Comparison of ENCODE assay signal across 32 cellular contexts in genomic region chr10:70121281-70121949, GRCh38.
"Had no signal": no experiment of that assay in that cellular context is flagged by ENCODE, and none has a peak within 500 bp of the region (broad histone marks: within the 10 kb centered on the region; RNA-seq: fewer than 3 reads in every experiment).

No MANE protein-coding gene starts in this region.

- H3K36me3 Mint-ChIP-seq: activated naive CD4-positive, alpha-beta T cell treated with anti-CD3 and anti-CD28 coated beads, Interleukin-2, amount 10 ng/mL, durations not matched to agents 7 days and 5 days; activated naive CD4-positive, alpha-beta T cell treated with anti-CD3 and anti-CD28 coated beads, Interleukin-2, amount 50 U/mL, for 72 hours; brain had no signal

- ATAC-seq: activated naive CD4-positive, alpha-beta T cell treated with anti-CD3 and anti-CD28 coated beads, Interleukin-2, amount 50 U/mL, for 72 hours; activated T-cell treated with anti-CD3 and anti-CD28 coated beads, Interleukin-2, amount 50 U/mL, for 72 hours; effector memory CD8-positive, alpha-beta T cell; gastroesophageal sphincter; heart right ventricle; T-cell had no signal

- H3K9me3 Mint-ChIP-seq: activated CD4-positive, alpha-beta memory T cell treated with anti-CD3 and anti-CD28 coated beads, Interleukin-2, amount 10 ng/mL, durations not matched to agents 7 days and 5 days; activated CD4-positive, alpha-beta T cell treated with anti-CD3 and anti-CD28 coated beads, Interleukin-2, amount 10 ng/mL, durations not matched to agents 7 days and 5 days; activated naive CD4-positive, alpha-beta T cell treated with anti-CD3 and anti-CD28 coated beads, Interleukin-2, amount 10 ng/mL, durations not matched to agents 7 days and 5 days; activated naive CD4-positive, alpha-beta T cell treated with anti-CD3 and anti-CD28 coated beads, Interleukin-2, amount 50 U/mL, for 72 hours; activated naive CD8-positive, alpha-beta T cell treated with anti-CD3 and anti-CD28 coated beads, Interleukin-2, amount 10 ng/mL, durations not matched to agents 7 days and 5 days; activated T-cell treated with anti-CD3 and anti-CD28 coated beads, Interleukin-2, amount 50 U/mL, for 24 hours; activated T-cell treated with anti-CD3 and anti-CD28 coated beads, Interleukin-2, amount 50 U/mL, for 72 hours; brain; effector memory CD8-positive, alpha-beta T cell; T-cell; T-helper 1 cell treated with Interleukin-12 subunit alpha and Interleukin-12 subunit beta and Interleukin-4 antibody, amounts not matched to agents 30 μg/mL and 1 μg/mL, for 36 hours; T-helper 2 cell treated with Interferon-gamma antibody and Interleukin-4, amounts not matched to agents 5 μg/mL and 100 μg/mL, for 36 hours had no signal

- H3K4me3 ChIP-seq: ascending aorta, breast epithelium, cardiac muscle cell, esophagus squamous epithelium, gastroesophageal sphincter, heart right ventricle had no signal

- H3K4me3 Mint-ChIP-seq: activated CD4-positive, alpha-beta memory T cell treated with anti-CD3 and anti-CD28 coated beads, Interleukin-2, amount 10 ng/mL, durations not matched to agents 7 days and 5 days; activated CD4-positive, alpha-beta T cell treated with anti-CD3 and anti-CD28 coated beads, Interleukin-2, amount 10 ng/mL, durations not matched to agents 7 days and 5 days; activated naive CD4-positive, alpha-beta T cell treated with anti-CD3 and anti-CD28 coated beads, Interleukin-2, amount 10 ng/mL, durations not matched to agents 7 days and 5 days; activated naive CD8-positive, alpha-beta T cell treated with anti-CD3 and anti-CD28 coated beads, Interleukin-2, amount 10 ng/mL, durations not matched to agents 7 days and 5 days; activated T-cell treated with anti-CD3 and anti-CD28 coated beads, Interleukin-2, amount 50 U/mL, for 24 hours; activated T-cell treated with anti-CD3 and anti-CD28 coated beads, Interleukin-2, amount 50 U/mL, for 72 hours; brain; effector memory CD8-positive, alpha-beta T cell; T-cell; T-helper 1 cell treated with Interleukin-12 subunit alpha and Interleukin-12 subunit beta and Interleukin-4 antibody, amounts not matched to agents 30 μg/mL and 1 μg/mL, for 36 hours; T-helper 2 cell treated with Interferon-gamma antibody and Interleukin-4, amounts not matched to agents 5 μg/mL and 100 μg/mL, for 36 hours had no signal

- H3K27ac ChIP-seq: ascending aorta, cardiac muscle cell, gastroesophageal sphincter, heart right ventricle had no signal

- H3K9me3 ChIP-seq: ascending aorta, breast epithelium, esophagus squamous epithelium, gastroesophageal sphincter, heart right ventricle had no signal

- H3K27me3 Mint-ChIP-seq: activated CD4-positive, alpha-beta memory T cell treated with anti-CD3 and anti-CD28 coated beads, Interleukin-2, amount 10 ng/mL, durations not matched to agents 7 days and 5 days; activated CD4-positive, alpha-beta T cell treated with anti-CD3 and anti-CD28 coated beads, Interleukin-2, amount 10 ng/mL, durations not matched to agents 7 days and 5 days; activated naive CD8-positive, alpha-beta T cell treated with anti-CD3 and anti-CD28 coated beads, Interleukin-2, amount 10 ng/mL, durations not matched to agents 7 days and 5 days; activated T-cell treated with anti-CD3 and anti-CD28 coated beads, Interleukin-2, amount 50 U/mL, for 24 hours; brain; effector memory CD8-positive, alpha-beta T cell; T-cell had no signal

- H3K4me1 ChIP-seq: ascending aorta, breast epithelium had no signal

- H3K27ac Mint-ChIP-seq: activated CD4-positive, alpha-beta memory T cell treated with anti-CD3 and anti-CD28 coated beads, Interleukin-2, amount 10 ng/mL, durations not matched to agents 7 days and 5 days; activated CD4-positive, alpha-beta T cell treated with anti-CD3 and anti-CD28 coated beads, Interleukin-2, amount 10 ng/mL, durations not matched to agents 7 days and 5 days; activated naive CD4-positive, alpha-beta T cell treated with anti-CD3 and anti-CD28 coated beads, Interleukin-2, amount 10 ng/mL, durations not matched to agents 7 days and 5 days; activated naive CD8-positive, alpha-beta T cell treated with anti-CD3 and anti-CD28 coated beads, Interleukin-2, amount 10 ng/mL, durations not matched to agents 7 days and 5 days; activated T-cell treated with anti-CD3 and anti-CD28 coated beads, Interleukin-2, amount 50 U/mL, for 24 hours; activated T-cell treated with anti-CD3 and anti-CD28 coated beads, Interleukin-2, amount 50 U/mL, for 72 hours; brain; T-cell; T-helper 1 cell treated with Interleukin-12 subunit alpha and Interleukin-12 subunit beta and Interleukin-4 antibody, amounts not matched to agents 30 μg/mL and 1 μg/mL, for 36 hours; T-helper 2 cell treated with Interferon-gamma antibody and Interleukin-4, amounts not matched to agents 5 μg/mL and 100 μg/mL, for 36 hours had no signal

- H3K36me3 ChIP-seq: breast epithelium, cardiac muscle cell had no signal

- H3K4me1 Mint-ChIP-seq: activated naive CD4-positive, alpha-beta T cell treated with anti-CD3 and anti-CD28 coated beads, Interleukin-2, amount 10 ng/mL, durations not matched to agents 7 days and 5 days; brain had no signal

- H3K27me3 ChIP-seq: ascending aorta, breast epithelium, cardiac muscle cell, esophagus squamous epithelium, gastroesophageal sphincter, heart right ventricle had no signal

- DNase-seq: activated CD4-positive, alpha-beta memory T cell treated with anti-CD3 and anti-CD28 coated beads, Interleukin-2, amount 10 ng/mL, durations not matched to agents 7 days and 5 days; activated CD4-positive, alpha-beta T cell treated with anti-CD3 and anti-CD28 coated beads for 1 hour; activated CD4-positive, alpha-beta T cell treated with anti-CD3 and anti-CD28 coated beads for 4 hours; activated CD4-positive, alpha-beta T cell treated with anti-CD3 and anti-CD28 coated beads, Interleukin-2, amount 10 ng/mL, durations not matched to agents 7 days and 5 days; activated CD4-positive, alpha-beta T cell treated with anti-CD3 and anti-CD28 coated beads, Interleukin-2, amount 50 U/mL, for 4 hours; activated CD8-positive, alpha-beta memory T cell treated with anti-CD3 and anti-CD28 coated beads, Interleukin-2, amount 50 U/mL, for 48 hours; activated gamma-delta T cell; activated naive CD4-positive, alpha-beta T cell; activated naive CD4-positive, alpha-beta T cell treated with anti-CD3 and anti-CD28 coated beads, Interleukin-2, amount 10 ng/mL, durations not matched to agents 7 days and 5 days; activated naive CD8-positive, alpha-beta T cell treated with anti-CD3 and anti-CD28 coated beads, Interleukin-2, amount 10 ng/mL, durations not matched to agents 7 days and 5 days; activated T-cell treated with anti-CD3 and anti-CD28 coated beads for 4 hours; activated T-cell treated with anti-CD3 and anti-CD28 coated beads, Interleukin-2, amount 50 U/mL, for 24 hours; activated T-cell treated with anti-CD3 and anti-CD28 coated beads, Interleukin-2, amount 50 U/mL, for 72 hours; central memory CD4-positive, alpha-beta T cell; cortex of kidney; dermis blood vessel endothelial cell; effector CD4-positive, alpha-beta T cell; effector memory CD8-positive, alpha-beta T cell; erythroblast; esophagus squamous epithelium; foreskin melanocyte; heart right ventricle; T-cell; T1000 had no signal
